ENCODE assay signal across 1 cellular context in the genomic region with DNA sequence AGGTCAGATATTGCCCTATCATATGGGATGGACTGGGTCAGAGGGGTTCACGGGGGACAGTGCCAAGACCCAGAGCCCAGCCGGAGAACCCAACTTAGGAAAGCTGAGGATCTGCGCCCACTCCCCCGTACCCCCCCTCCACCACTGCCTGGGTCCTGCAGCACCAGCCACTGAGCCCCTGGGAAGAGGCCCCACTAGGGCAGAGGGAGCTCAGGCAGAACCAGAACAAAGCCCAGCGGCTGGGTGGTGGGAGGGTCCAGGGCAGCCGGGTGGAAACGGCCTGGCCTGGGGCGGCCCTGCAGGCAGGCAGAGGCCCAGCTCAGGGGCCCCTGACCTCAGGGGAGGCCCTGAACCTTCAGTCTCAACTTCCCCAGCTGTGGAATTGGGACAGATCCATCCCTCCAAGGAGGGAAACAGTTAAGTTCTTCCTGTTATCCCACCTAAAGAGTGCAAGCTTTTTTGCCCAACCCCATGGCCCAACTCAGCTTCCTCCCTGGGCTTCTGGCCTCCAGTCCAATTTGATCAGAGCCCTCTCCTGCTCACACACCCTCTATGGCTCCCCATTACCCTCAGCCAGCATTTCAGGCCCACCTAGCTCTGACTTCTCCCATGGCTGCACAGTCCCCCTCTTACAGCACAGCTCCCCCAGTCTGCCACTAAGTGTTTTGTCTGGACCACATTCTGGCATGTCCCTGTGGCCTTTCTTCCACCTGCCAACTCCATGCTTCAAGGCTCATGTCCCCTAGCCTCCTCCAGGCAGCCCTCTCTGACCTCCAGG.
TF ChIP-seq lines count a peak whose summit lies in the region.

No MANE protein-coding gene starts in this region.

TF ChIP-seq in IMR-90, 13 proteins besides CTCF, POLR2A, EP300 and RAD21 (continued from another document):
- TF ChIP-seq RFX5 (IDR thresholded peaks at IDR 0.05; ENCODE audit: low read depth, low read length) = no peak
- TF ChIP-seq RCOR1 (IDR thresholded peaks at IDR 0.05; ENCODE audit: insufficient replicate concordance, low read length) = no peak
TF ChIP-seq in IMR-90: peak in this region for 0.
